9 cellular contexts compared by ENCODE assay signal in genomic region chr15:64112077-64112772, GRCh38. TPM values are rescaled to one million over a fixed set of nuclear protein-coding genes. Genes with fewer than 3 reads are reported as not detected.
DNase-seq lines count a peak whose midpoint lies in the region; ATAC-seq and TF ChIP-seq lines count a peak whose summit lies in the region.
"Had no signal": no experiment of that assay in that cellular context is flagged by ENCODE, and none has a peak within 500 bp of the region (broad histone marks: within the 10 kb centered on the region; RNA-seq: fewer than 3 reads in every experiment).

No MANE protein-coding gene starts in this region.

- H3K27me3 ChIP-seq in heart left ventricle: no peaks in the 10 kb centered on the region
- no peaks in the 10 kb centered on the region for H3K27me3 ChIP-seq in right atrium auricular region
- H3K27me3 ChIP-seq in layer of hippocampus (ENCODE audit: control insufficient read depth, insufficient read depth, low read length): no peaks in the 10 kb centered on the region
- no peaks in the 10 kb centered on the region for H3K27me3 ChIP-seq in thyroid gland

- no peaks in the 10 kb centered on the region for H3K9me3 ChIP-seq in heart left ventricle
- no peaks in the 10 kb centered on the region for H3K9me3 ChIP-seq in right atrium auricular region
- no peaks in the 10 kb centered on the region for H3K9me3 ChIP-seq in thyroid gland

- H3K36me3 ChIP-seq in heart left ventricle (peaks cover 0 to 50% (median 47%) of the 10 kb centered on the region in 9 donors), right atrium auricular region (peaks cover 44% of the 10 kb centered on the region), thyroid gland (peaks cover 3 to 29% of the 10 kb centered on the region in 2 donors)

- no peak for TF ChIP-seq POLR2A in heart left ventricle (IDR thresholded peaks at IDR 0.05)
- TF ChIP-seq POLR2A in thyroid gland (IDR thresholded peaks at IDR 0.05): no peak

- ATAC-seq in heart left ventricle: peak in 3 of 4 donors; percentile 27 to 49 (median 40)

- WGBS in heart left ventricle, 4 donors: 62 to 67% (median 66%) methylated on average over 3 of the region's 3 CpGs
- 68 to 71% methylated on average over 3 of the region's 3 CpGs for WGBS in thyroid gland, 2 donors

- H3K4me3 ChIP-seq in heart left ventricle (no peak overlapping the region), right atrium auricular region (no peak overlapping the region), thyroid gland (replicated peaks in 1 of 3) (no peak overlapping the region)

- H3K4me1 ChIP-seq in heart left ventricle (peaks cover 3 to 60% (median 34%) of the 10 kb centered on the region in 12 donors), right atrium auricular region (peaks cover 0 to 47% of the 10 kb centered on the region in 2 donors), thyroid gland (peaks cover 48 to 80% of the 10 kb centered on the region in 2 donors)

- DNase-seq in heart left ventricle (no peak), right atrium auricular region (ENCODE audit: low spot score) (no peak), thyroid gland (no peak), NCI-H1105 treated with DMSO at 0.1 percent for 48 hours (lab: John Stamatoyannopoulos, UW) (no peak), NCI-H128 (lab: John Stamatoyannopoulos, UW; ENCODE audit: unreplicated experiment) (no peak)
- DNase-seq: activated CD4-positive, alpha-beta T cell treated with anti-CD3 and anti-CD28 coated beads for 48 hours; amygdala; NCI-H524 had no signal

- peak overlapping the region in 2 of 12 donors; percentile 1 to 19 for H3K27ac ChIP-seq in heart left ventricle
- no peak overlapping the region for H3K27ac ChIP-seq in right atrium auricular region
- H3K27ac ChIP-seq in layer of hippocampus (ENCODE audit: low read depth, low read length): peak overlapping the region; percentile 62
- peak overlapping the region; percentile 12 to 81 (median 81) for H3K27ac ChIP-seq in thyroid gland

- intact Hi-C loops in heart left ventricle (cut with DNase I) (no loop called here), thyroid gland (cut with DNase I) (no loop called here)

- TF ChIP-seq CTCF in heart left ventricle (IDR thresholded peaks at IDR 0.05) (no peak), right atrium auricular region (IDR thresholded peaks at IDR 0.05) (no peak), thyroid gland (IDR thresholded peaks at IDR 0.05) (no peak)

RNA-seq across cellular contexts. Expression of gene SNX1, which starts 16.4 kb away (rescaled TPM):
- total RNA-seq in heart left ventricle: 100 to 1,000 TPM in 3 of 9 donors, 10 to 100 TPM in 6; 38.7 to 117 (median 87.2) TPM
- polyA plus RNA-seq in heart left ventricle: 10 to 100 TPM; 41.4 to 70.0 TPM
- 10 to 100 TPM; 44.8 to 57.1 TPM for total RNA-seq in right atrium auricular region
- total RNA-seq in thyroid gland: 100 to 1,000 TPM; 184 to 348 (median 211) TPM

RNA-seq across cellular contexts. Expression of gene CIAO2A, which starts 18.6 kb away (rescaled TPM):
- total RNA-seq in heart left ventricle (10 to 100 TPM; 41.6 to 79.5 (median 55.4) TPM), right atrium auricular region (10 to 100 TPM; 43.6 to 73.7 TPM), thyroid gland (100 to 1,000 TPM; 104 to 144 (median 129) TPM)
- polyA plus RNA-seq in heart left ventricle: 100 to 1,000 TPM; 111 to 114 TPM

RNA-seq across cellular contexts. Expression of gene SNX22, which starts 39.3 kb away (rescaled TPM):
- 1 to 10 TPM in 7 of 9 donors, under 1 TPM in 2; 0.71 to 4.7 (median 1.8) TPM for total RNA-seq in heart left ventricle
- 1 to 10 TPM; 1.9 to 6.7 TPM for polyA plus RNA-seq in heart left ventricle
- 10 to 100 TPM; 11.9 to 12.4 TPM for total RNA-seq in right atrium auricular region
- 100 to 1,000 TPM; 102 to 241 (median 123) TPM for total RNA-seq in thyroid gland

RNA-seq across cellular contexts. Expression of gene PPIB, which starts 50.6 kb away (rescaled TPM):
- total RNA-seq in heart left ventricle (100 to 1,000 TPM in 5 of 9 donors, 10 to 100 TPM in 4; 73.7 to 239 (median 113) TPM), right atrium auricular region (100 to 1,000 TPM; 139 to 189 TPM), thyroid gland (1,000 to 10,000 TPM; 1,046 to 3,819 (median 1,394) TPM)
- 100 to 1,000 TPM; 142 to 341 TPM for polyA plus RNA-seq in heart left ventricle

Comparison
In these comparisons a context has a peak if more than half of its experiments do, and no peak if none do; other contexts are left out.
1. H3K27ac ChIP-seq: peak in layer of hippocampus (single experiment) and thyroid gland (3 of 3); none in right atrium auricular region (0 of 2).
2. RNA of gene SNX22, which starts 39.3 kb away (total RNA-seq): 102 to 241 TPM in thyroid gland; 11.9 to 12.4 TPM in right atrium auricular region and 0.71 to 4.7 TPM in heart left ventricle; every median in the first group is over 4 times any median in the second.